In genomic region chr1:46223472-46223943, GRCh38 we compare ENCODE assay signal across 1 cellular context.
TF ChIP-seq lines count a peak whose summit lies in the region.

No MANE protein-coding gene starts in this region.

TF ChIP-seq in SK-N-SH treated with all-trans-retinoic acid at 6 μM for 48 hours, 23 proteins besides CTCF, POLR2A, EP300 and RAD21 (continued from another document):
- no peak for TF ChIP-seq TSHZ2 (CRISPR knock-in tag; IDR thresholded peaks at IDR 0.05)
- no peak for TF ChIP-seq ARNTL (CRISPR knock-in tag; IDR thresholded peaks at IDR 0.05; ENCODE audit: borderline replicate concordance, low read depth)
- no peak for TF ChIP-seq CREB5 (CRISPR knock-in tag; IDR thresholded peaks at IDR 0.05; ENCODE audit: low read depth)
- no peak for TF ChIP-seq ZFP3 (CRISPR knock-in tag; IDR thresholded peaks at IDR 0.05)
- TF ChIP-seq PPARA (CRISPR knock-in tag; IDR thresholded peaks at IDR 0.05; ENCODE audit: borderline replicate concordance), result no peak
- TF ChIP-seq ZC3H10 (CRISPR knock-in tag; IDR thresholded peaks at IDR 0.05), result no peak
